Comparison of ENCODE assay signal across 26 cellular contexts in genomic region chr12:130422676-130423075, GRCh38.
"Had no signal": no experiment of that assay in that cellular context is flagged by ENCODE, and none has a peak within 500 bp of the region (broad histone marks: within the 10 kb centered on the region; RNA-seq: fewer than 3 reads in every experiment).

No MANE protein-coding gene starts in this region.

- H3K36me3 Mint-ChIP-seq: activated CD4-positive, alpha-beta memory T cell treated with anti-CD3 and anti-CD28 coated beads for 36 hours; activated naive CD8-positive, alpha-beta T cell had no signal

- H3K4me3 Mint-ChIP-seq: activated CD4-positive, alpha-beta memory T cell treated with anti-CD3 and anti-CD28 coated beads for 36 hours; activated CD4-positive, alpha-beta T cell treated with anti-CD3 and anti-CD28 coated beads for 36 hours; activated CD4-positive, alpha-beta T cell treated with anti-CD3 and anti-CD28 coated beads, Interleukin-2, amount 10 ng/mL, durations not matched to agents 24 days and 14 days; activated CD8-positive, alpha-beta T cell treated with anti-CD3 and anti-CD28 coated beads, Interleukin-2, amount 10 ng/mL, durations not matched to agents 7 days and 5 days; activated naive CD8-positive, alpha-beta T cell; central memory CD8-positive, alpha-beta T cell; T-helper 2 cell treated with Interferon-gamma antibody and Interleukin-4, amounts not matched to agents 5 μg/mL and 100 μg/mL, for 36 hours had no signal

- ATAC-seq: activated CD4-positive, alpha-beta T cell treated with anti-CD3 and anti-CD28 coated beads for 36 hours; activated CD8-positive, alpha-beta T cell treated with anti-CD3 and anti-CD28 coated beads, Interleukin-2, amount 10 ng/mL, durations not matched to agents 7 days and 5 days; gastroesophageal sphincter; T-helper 17 cell had no signal

- H3K4me3 ChIP-seq: esophagus squamous epithelium, gastroesophageal sphincter had no signal

- DNase-seq: activated CD4-positive, alpha-beta memory T cell treated with anti-CD3 and anti-CD28 coated beads for 36 hours; activated CD4-positive, alpha-beta T cell treated with anti-CD3 and anti-CD28 coated beads for 36 hours; activated CD4-positive, alpha-beta T cell treated with anti-CD3 and anti-CD28 coated beads, Interleukin-2, amount 10 ng/mL, durations not matched to agents 24 days and 14 days; activated CD4-positive, CD25-positive, alpha-beta regulatory T cell; activated CD4-positive, CD25-positive, alpha-beta regulatory T cell treated with anti-CD3 and anti-CD28 coated beads, Interleukin-2, amount 50 U/mL, for 72 hours; activated CD8-positive, alpha-beta T cell treated with anti-CD3 and anti-CD28 coated beads, Interleukin-2, amount 10 ng/mL, durations not matched to agents 7 days and 5 days; activated gamma-delta T cell; activated naive CD4-positive, alpha-beta T cell; activated naive CD4-positive, alpha-beta T cell treated with anti-CD3 and anti-CD28 coated beads, Interleukin-2, amount 50 U/mL, for 16 hours; activated T-cell treated with anti-CD3 and anti-CD28 coated beads, Interleukin-2, amount 50 U/mL, for 48 hours; amniotic stem cell; anterior cingulate cortex; brain microvascular endothelial cell; cortex of kidney; dermis blood vessel endothelial cell; effector CD8-positive, alpha-beta T cell; esophagus squamous epithelium; foreskin melanocyte; T-helper 1 cell; T-helper 17 cell; T1000 had no signal

- H3K4me1 Mint-ChIP-seq: activated CD4-positive, alpha-beta T cell treated with anti-CD3 and anti-CD28 coated beads for 36 hours; activated CD4-positive, alpha-beta T cell treated with anti-CD3 and anti-CD28 coated beads, Interleukin-2, amount 10 ng/mL, durations not matched to agents 24 days and 14 days; central memory CD8-positive, alpha-beta T cell; T-helper 17 cell had no signal

- H3K27me3 ChIP-seq: brain microvascular endothelial cell, esophagus squamous epithelium, gastroesophageal sphincter had no signal

- H3K9me3 ChIP-seq: esophagus squamous epithelium, gastroesophageal sphincter had no signal

- H3K27me3 Mint-ChIP-seq: activated CD4-positive, alpha-beta memory T cell treated with anti-CD3 and anti-CD28 coated beads for 36 hours; activated CD4-positive, alpha-beta T cell treated with anti-CD3 and anti-CD28 coated beads for 36 hours; activated CD4-positive, alpha-beta T cell treated with anti-CD3 and anti-CD28 coated beads, Interleukin-2, amount 10 ng/mL, durations not matched to agents 24 days and 14 days; central memory CD8-positive, alpha-beta T cell had no signal

- H3K9me3 Mint-ChIP-seq: activated CD4-positive, alpha-beta memory T cell treated with anti-CD3 and anti-CD28 coated beads for 36 hours; activated CD4-positive, alpha-beta T cell treated with anti-CD3 and anti-CD28 coated beads, Interleukin-2, amount 10 ng/mL, durations not matched to agents 24 days and 14 days; central memory CD8-positive, alpha-beta T cell; T-helper 2 cell treated with Interferon-gamma antibody and Interleukin-4, amounts not matched to agents 5 μg/mL and 100 μg/mL, for 36 hours had no signal

- H3K36me3 ChIP-seq: brain microvascular endothelial cell, esophagus squamous epithelium, gastroesophageal sphincter had no signal

- H3K27ac Mint-ChIP-seq: activated CD4-positive, alpha-beta memory T cell treated with anti-CD3 and anti-CD28 coated beads for 36 hours; activated CD4-positive, alpha-beta T cell treated with anti-CD3 and anti-CD28 coated beads for 36 hours; activated CD4-positive, alpha-beta T cell treated with anti-CD3 and anti-CD28 coated beads, Interleukin-2, amount 10 ng/mL, durations not matched to agents 24 days and 14 days; activated CD8-positive, alpha-beta T cell treated with anti-CD3 and anti-CD28 coated beads, Interleukin-2, amount 10 ng/mL, durations not matched to agents 7 days and 5 days; activated naive CD8-positive, alpha-beta T cell; T-helper 17 cell; T-helper 2 cell treated with Interferon-gamma antibody and Interleukin-4, amounts not matched to agents 5 μg/mL and 100 μg/mL, for 36 hours had no signal

- H3K4me1 ChIP-seq: esophagus squamous epithelium, gastroesophageal sphincter had no signal

- H3K27ac ChIP-seq: brain microvascular endothelial cell, epithelial cell of prostate, esophagus squamous epithelium, gastroesophageal sphincter had no signal
